Comparison of ENCODE assay signal across 8 cellular contexts in the genomic region with DNA sequence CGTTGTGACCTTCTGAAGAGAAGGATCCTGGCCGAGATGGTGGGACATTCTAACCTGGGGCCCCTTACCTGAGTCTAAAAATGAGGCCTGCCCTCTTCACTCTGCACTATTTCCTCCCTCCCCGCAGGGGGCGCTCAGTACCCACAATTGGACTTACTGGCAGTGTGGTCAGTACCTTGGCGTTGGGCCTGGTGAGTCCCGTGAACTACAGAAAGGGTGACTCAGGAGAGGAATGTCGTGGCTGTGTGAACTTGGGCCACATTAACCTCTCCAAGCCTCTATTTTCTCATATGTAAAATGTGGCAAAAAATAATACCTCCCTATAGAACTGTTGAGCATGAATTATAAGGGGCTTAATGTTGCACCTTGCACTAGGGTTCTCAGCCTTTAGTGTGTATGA. TPM values are rescaled to one million over a fixed set of nuclear protein-coding genes. Genes with fewer than 3 reads are reported as not detected.
A peak's percentile ranks its signal among the peaks of the same experiment; 100 is the strongest.
DNase-seq lines count a peak whose midpoint lies in the region; ATAC-seq, FAIRE-seq and TF ChIP-seq lines count a peak whose summit lies in the region.

No MANE protein-coding gene starts in this region.

- ATAC-seq in HG03460 (IDR thresholded peaks at IDR 0.05; ENCODE audit: unreplicated experiment): no peak

- peak; percentile 8 for FAIRE-seq in frontal cortex (lab: Jason Lieb, UNC)

- TF ChIP-seq CTCF in GM06990 (IDR thresholded peaks at IDR 0.05; ENCODE audit: insufficient read depth, low read length, poor library complexity, severe bottlenecking): peak; percentile 91

- H2AFZ ChIP-seq in Karpas-422 (ENCODE audit: low read length): peak overlapping the region; percentile 39; the same call in 1 of the 2 replicates

- H4K20me1 ChIP-seq in Karpas-422 (ENCODE audit: insufficient read depth, low read depth, low read length): no peaks in the 10 kb centered on the region

- H3K79me2 ChIP-seq in Karpas-422 (ENCODE audit: low read length): peaks cover 20% of the 10 kb centered on the region

- H3K4me3 ChIP-seq in GM06990 (replicated peaks; ENCODE audit: low read depth, low read length) (no peak overlapping the region), Karpas-422 (ENCODE audit: low read length) (no peak overlapping the region), SJCRH30 (no peak overlapping the region), subcutaneous abdominal adipose tissue (ENCODE audit: low read depth in 1 of 5, low read length in 5 of 5) (no peak overlapping the region)

- H3K36me3 ChIP-seq in GM06990 (ENCODE audit: control insufficient read depth, insufficient read depth, low read length): peaks cover 6% of the 10 kb centered on the region
- H3K36me3 ChIP-seq in Karpas-422 (ENCODE audit: insufficient read depth, low read length): peaks cover 19% of the 10 kb centered on the region; the same call in 1 of the 2 replicates
- H3K36me3 ChIP-seq in SJCRH30: no peaks in the 10 kb centered on the region
- peaks cover 4 to 44% (median 35%) of the 10 kb centered on the region in 5 donors for H3K36me3 ChIP-seq in subcutaneous abdominal adipose tissue (ENCODE audit: control insufficient read depth in 5 of 5, insufficient read depth in 5 of 5, low read length in 5 of 5)

- H3K27me3 ChIP-seq in GM06990 (replicated peaks; ENCODE audit: control insufficient read depth, insufficient read depth, low read length) (no peaks in the 10 kb centered on the region), Karpas-422 (ENCODE audit: low read length) (no peaks in the 10 kb centered on the region), SJCRH30 (no peaks in the 10 kb centered on the region), subcutaneous abdominal adipose tissue (ENCODE audit: control insufficient read depth in 5 of 5, insufficient read depth in 4 of 5, low read length in 5 of 5) (no peaks in the 10 kb centered on the region)

- H3K9me2 ChIP-seq in Karpas-422 (replicated peaks; ENCODE audit: insufficient read depth, low read length): no peaks in the 10 kb centered on the region

- no peak overlapping the region for H3K4me2 ChIP-seq in Karpas-422 (ENCODE audit: low read depth, low read length, poor library complexity, severe bottlenecking)

- H3K9me3 ChIP-seq in Karpas-422 (ENCODE audit: low read length) (no peaks in the 10 kb centered on the region), SJCRH30 (replicated peaks) (no peaks in the 10 kb centered on the region), subcutaneous abdominal adipose tissue (ENCODE audit: control insufficient read depth in 5 of 5, low read length in 5 of 5) (no peaks in the 10 kb centered on the region)

- DNase-seq in GM06990 (ENCODE audit: extremely low read depth, insufficient read length) (peak; percentile 56), Karpas-422 (peak; percentile 88), SJCRH30 (peak; percentile 82 to 89), frontal cortex (ENCODE audit: low spot score in 2 of 2) (peak; percentile 75 to 84), nucleus accumbens (lab: John Stamatoyannopoulos, UW) (peak in 55 of 56 donors; percentile 23 to 95 (median 78))
- peak; percentile 77 for DNase-seq in activated naive CD4-positive, alpha-beta T cell treated with Interleukin-2 at 50 U/mL for 16 hours

- H3K9ac ChIP-seq in Karpas-422 (ENCODE audit: low read length): 0 out of 2 replicates have a peak overlapping the region, but pooled peaks have one; percentile 19
- H3K9ac ChIP-seq in subcutaneous abdominal adipose tissue (ENCODE audit: low read length in 5 of 5): peak overlapping the region in 4 of 5 donors; percentile 4 to 68 (median 40)

- H3K27ac ChIP-seq in Karpas-422 (ENCODE audit: low read length) (no peak overlapping the region), SJCRH30 (no peak overlapping the region), subcutaneous abdominal adipose tissue (ENCODE audit: low read depth, low read length) (peak overlapping the region; percentile 85)

- H3K4me1 ChIP-seq in Karpas-422 (ENCODE audit: low read length) (peaks cover 38% of the 10 kb centered on the region), SJCRH30 (peaks cover 3% of the 10 kb centered on the region; the same call in 1 of the 2 replicates), subcutaneous abdominal adipose tissue (ENCODE audit: control insufficient read depth in 5 of 5, insufficient read depth in 5 of 5, low read length in 5 of 5) (peaks cover 12 to 49% (median 42%) of the 10 kb centered on the region in 5 donors)

RNA-seq across cellular contexts. Expression of gene RSAD1, which starts 3.9 kb away (rescaled TPM):
- total RNA-seq in Karpas-422 (2014; rRNA removed; shearing (Covaris generic); ENCODE audit: low replicate concordance): 15.4 and 41.3 TPM in 2 replicates
- 14.8 and 17.3 TPM in 2 replicates for total RNA-seq in SJCRH30 (2014; rRNA removed; shearing (Covaris generic))
- total RNA-seq in frontal cortex: 17.1 TPM

RNA-seq across cellular contexts. Expression of gene CHAD, which starts 13.8 kb away (rescaled TPM):
- total RNA-seq in Karpas-422 (2014; rRNA removed; shearing (Covaris generic); ENCODE audit: low replicate concordance): not detected in 2 replicates
- total RNA-seq in SJCRH30 (2014; rRNA removed; shearing (Covaris generic)): not detected in 2 replicates
- not detected for total RNA-seq in frontal cortex

RNA-seq across cellular contexts. Expression of gene MYCBPAP, which starts 25.7 kb away (rescaled TPM):
- total RNA-seq in Karpas-422 (2014; rRNA removed; shearing (Covaris generic); ENCODE audit: low replicate concordance): 2.0 and 2.5 TPM in 2 replicates
- total RNA-seq in SJCRH30 (2014; rRNA removed; shearing (Covaris generic)): not detected in 2 replicates
- total RNA-seq in frontal cortex: 0.82 TPM

RNA-seq across cellular contexts. Expression of gene EPN3, which starts 50.0 kb away (rescaled TPM):
- not detected in 2 replicates for total RNA-seq in Karpas-422 (2014; rRNA removed; shearing (Covaris generic); ENCODE audit: low replicate concordance)
- not detected in 2 replicates for total RNA-seq in SJCRH30 (2014; rRNA removed; shearing (Covaris generic))
- total RNA-seq in frontal cortex: 0.41 TPM

RNA-seq across cellular contexts. Expression of gene ACSF2, which starts 56.5 kb away (rescaled TPM):
- total RNA-seq in Karpas-422 (2014; rRNA removed; shearing (Covaris generic); ENCODE audit: low replicate concordance): 63.5 and 67.7 TPM in 2 replicates
- total RNA-seq in SJCRH30 (2014; rRNA removed; shearing (Covaris generic)): 6.3 and 6.7 TPM in 2 replicates
- total RNA-seq in frontal cortex: 2.0 TPM
